ENCODE assay signal across 15 cellular contexts in the genomic region with DNA sequence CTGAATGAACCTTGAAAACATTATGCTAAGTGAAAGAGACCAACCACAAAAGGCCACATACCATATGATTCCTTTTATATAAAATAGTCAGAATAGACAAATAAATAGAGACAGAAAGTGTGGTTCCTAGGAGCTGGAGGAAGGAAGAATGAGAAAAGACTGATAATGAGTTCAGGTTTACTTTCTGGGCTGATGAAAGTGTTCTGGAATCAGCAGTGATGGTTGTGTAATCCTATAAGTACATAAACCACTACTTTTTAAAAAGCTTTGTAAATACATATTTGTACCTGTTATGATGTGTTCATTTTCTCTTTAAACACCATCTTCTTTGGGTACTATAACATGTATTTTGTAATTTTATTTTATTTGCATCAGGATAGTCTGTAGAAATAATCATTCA. TPM values are rescaled to one million over a fixed set of nuclear protein-coding genes. Genes with fewer than 3 reads are reported as not detected.
A peak's percentile ranks its signal among the peaks of the same experiment; 100 is the strongest.
DNase-seq lines count a peak whose midpoint lies in the region; ATAC-seq, FAIRE-seq and TF ChIP-seq lines count a peak whose summit lies in the region.
"Had no signal": no experiment of that assay in that cellular context is flagged by ENCODE, and none has a peak within 500 bp of the region (broad histone marks: within the 10 kb centered on the region; RNA-seq: fewer than 3 reads in every experiment).

No MANE protein-coding gene starts in this region.

- no peak for TF ChIP-seq CTCF in IMR-90 (conservative IDR thresholded peaks at IDR 0.05; ENCODE audit: low read depth, low read length)
- TF ChIP-seq CTCF in kidney (IDR thresholded peaks at IDR 0.05; ENCODE audit: borderline replicate concordance, extremely low read depth, insufficient read depth), result no peak

- no peak overlapping the region for H4K8ac ChIP-seq in IMR-90 (ENCODE audit: low read depth in 2 of 2, low read length in 2 of 2)

- H2BK5ac ChIP-seq in IMR-90 (ENCODE audit: low read depth, low read length, poor library complexity, severe bottlenecking), result no peak overlapping the region

- peak; percentile 33 for FAIRE-seq in kidney (lab: Jason Lieb, UNC)

- no peak overlapping the region for H2BK20ac ChIP-seq in IMR-90 (ENCODE audit: low read depth, low read length)

- dilution Hi-C loops in IMR-90 (cut with HindIII; ENCODE audit: low sequenced_read_pairs, unreplicated experiment), result no loop called here

- CTCF ChIA-PET in IMR-90 (lab: Yijun Ruan, JAX), result no interaction called here

- H3K27ac ChIP-seq in IMR-90 (ENCODE audit: insufficient read depth, low read length), result no peak overlapping the region
- no peak overlapping the region for H3K27ac ChIP-seq in kidney (ENCODE audit: low read depth in 2 of 2, low read length in 2 of 2)

- BruUV-seq in IMR-90 (replicated peaks; lab: Mats Ljungman, UMichigan), result no TSS peak

- H3K18ac ChIP-seq in IMR-90 (ENCODE audit: low read depth, low read length), result no peak overlapping the region

- no peak for ATAC-seq in IMR-90 (ENCODE audit: low read depth)
- ATAC-seq in GM21825 (IDR thresholded peaks at IDR 0.05; ENCODE audit: unreplicated experiment), result no peak

- H3K36me3 ChIP-seq in IMR-90 (ENCODE audit: control insufficient read depth, insufficient read depth, low read length) (no peaks in the 10 kb centered on the region), adipocyte (ENCODE audit: control insufficient read depth, insufficient read depth, low read length, severe bottlenecking) (no peaks in the 10 kb centered on the region), kidney (ENCODE audit: control insufficient read depth in 1 of 2, insufficient read depth in 2 of 2, low read length in 2 of 2) (no peaks in the 10 kb centered on the region)

- H3K9me3 ChIP-seq in IMR-90 (ENCODE audit: control insufficient read depth, insufficient read depth, low read length) (no peaks in the 10 kb centered on the region), adipocyte (ENCODE audit: control insufficient read depth, low read length) (no peaks in the 10 kb centered on the region), kidney (ENCODE audit: control insufficient read depth in 1 of 2, low read length in 2 of 2) (no peaks in the 10 kb centered on the region)
- H3K9me3 ChIP-seq: Caco-2 had no signal

- no peak overlapping the region for H2AFZ ChIP-seq in IMR-90 (replicated peaks; ENCODE audit: low read length, poor library complexity)

- H3K14ac ChIP-seq in IMR-90 (replicated peaks; ENCODE audit: low read depth, low read length), result no peak overlapping the region

- TF ChIP-seq POLR2A in IMR-90 (IDR thresholded peaks at IDR 0.05; ENCODE audit: low read depth, low read length), result no peak

- H4K91ac ChIP-seq in IMR-90 (ENCODE audit: insufficient read depth, low read depth, low read length), result no peak overlapping the region

- H3K9me1 ChIP-seq in IMR-90 (ENCODE audit: insufficient read depth, low read length), result no peaks in the 10 kb centered on the region

- DNase-seq in IMR-90, result no peak
- peak; percentile 48 for DNase-seq in adipocyte (ENCODE audit: low read depth)
- DNase-seq in kidney, result no peak
- no peak for DNase-seq in retina
- DNase-seq in glomerular visceral epithelial cell (ENCODE audit: extremely low spot score), result no peak
- DNase-seq: Caco-2; CD8-positive, alpha-beta memory T cell; DND-41; GF-D8; HCEC 1CT; HFFc6 had no signal

- H3K23ac ChIP-seq in IMR-90 (ENCODE audit: low read depth, low read length), result no peak overlapping the region

- H4K20me1 ChIP-seq in IMR-90 (ENCODE audit: insufficient read depth, low read length), result no peaks in the 10 kb centered on the region

- no peak overlapping the region for H2BK120ac ChIP-seq in IMR-90 (ENCODE audit: low read depth, low read length)

- H2AK5ac ChIP-seq in IMR-90 (ENCODE audit: low read depth, low read length), result no peak overlapping the region

- in situ Hi-C loops in IMR-90 (cut with MboI; ENCODE audit: low sequenced_read_pairs), result no loop called here

- no peak overlapping the region for H3K4me3 ChIP-seq in IMR-90 (ENCODE audit: insufficient read depth, low read depth, low read length)
- no peak overlapping the region for H3K4me3 ChIP-seq in adipocyte (ENCODE audit: low read length)
- no peak overlapping the region for H3K4me3 ChIP-seq in kidney (ENCODE audit: low read length in 2 of 2)

- H2BK15ac ChIP-seq in IMR-90 (ENCODE audit: low read depth, low read length), result no peak overlapping the region

- H2AK9ac ChIP-seq in IMR-90 (replicated peaks; ENCODE audit: low read depth, low read length, poor library complexity), result no peak overlapping the region

- H3K4me1 ChIP-seq in IMR-90 (ENCODE audit: control insufficient read depth, insufficient read depth, low read length) (peaks cover 2% of the 10 kb centered on the region), adipocyte (ENCODE audit: control insufficient read depth, insufficient read depth, low read length) (peaks cover 9% of the 10 kb centered on the region), kidney (ENCODE audit: control insufficient read depth in 1 of 2, insufficient read depth in 1 of 2, low read depth in 1 of 2, low read length in 2 of 2) (no peaks in the 10 kb centered on the region)
- H3K4me1 ChIP-seq: Caco-2 had no signal

- H4K5ac ChIP-seq in IMR-90 (ENCODE audit: low read depth, low read length), result no peak overlapping the region

- H3K4me2 ChIP-seq in IMR-90 (ENCODE audit: low read depth, low read length), result no peak overlapping the region

- no peak overlapping the region for H3K56ac ChIP-seq in IMR-90 (ENCODE audit: extremely low read depth, insufficient read depth, low read length)

- TF ChIP-seq RAD21 in IMR-90 (IDR thresholded peaks at IDR 0.05; ENCODE audit: low read length), result no peak

- POLR2A ChIA-PET in IMR-90 (lab: Charles Lee; ENCODE audit: unreplicated experiment), result no interaction called here

- no peaks in the 10 kb centered on the region for H3K79me1 ChIP-seq in IMR-90 (ENCODE audit: low read depth in 1 of 2, low read length in 2 of 2)

- intact Hi-C loops in IMR-90 (cut with micrococcal nuclease), result loop anchor here (10.0 kb wide), 1 partner anchor 1222 kb away; no protein-coding TSS in a partner anchor
- intact Hi-C loops in kidney (cut with DNase I), result no loop called here

- H3K9ac ChIP-seq in IMR-90 (ENCODE audit: low read depth, low read length) (no peak overlapping the region), adipocyte (ENCODE audit: low read length) (no peak overlapping the region), kidney (ENCODE audit: low read length in 2 of 2) (no peak overlapping the region)

- no peak overlapping the region for H3K4ac ChIP-seq in IMR-90 (ENCODE audit: low read depth, low read length)

- H3K27me3 ChIP-seq in IMR-90 (ENCODE audit: control insufficient read depth, insufficient read depth, low read length) (no peaks in the 10 kb centered on the region; the same call in 1 of the 2 replicates), adipocyte (replicated peaks; ENCODE audit: control insufficient read depth, insufficient read depth, low read length) (peaks cover 6% of the 10 kb centered on the region)

TF ChIP-seq in IMR-90, 13 proteins besides CTCF, POLR2A, EP300 and RAD21:
- TF ChIP-seq MXI1 (IDR thresholded peaks at IDR 0.05; ENCODE audit: borderline replicate concordance, low read depth, low read length), result no peak
- TF ChIP-seq CEBPB (IDR thresholded peaks at IDR 0.05; ENCODE audit: low read depth, low read length), result peak; percentile 72
- TF ChIP-seq MAFK (IDR thresholded peaks at IDR 0.05; ENCODE audit: low read depth, low read length), result no peak

RNA-seq across cellular contexts. Expression of a gene that starts 20.6 kb away (rescaled TPM):
- 5.7 and 5.8 TPM in 2 replicates for total RNA-seq in IMR-90 (2012; rRNA removed)
- 7.3 and 8.7 TPM in 2 replicates for polyA plus RNA-seq in IMR-90 (2012; rRNA removed)
- polyA plus RNA-seq in IMR-90 (2012; cell fraction: cytosol; rRNA removed), result 3.8 and 7.4 TPM in 2 replicates
- 1.8 and 6.8 TPM in 2 replicates for polyA plus RNA-seq in IMR-90 (2012; cell fraction: nucleus; rRNA removed; ENCODE audit: low replicate concordance)
- 7.0 TPM for total RNA-seq in kidney
- polyA plus RNA-seq in kidney (ENCODE audit: insufficient read depth, low read depth, low replicate concordance), result 36.5 TPM

RNA-seq across cellular contexts. Expression of a gene that starts 28.1 kb away (rescaled TPM):
- total RNA-seq in IMR-90 (2012; rRNA removed) (not detected in 2 replicates), kidney (1.4 TPM)
- polyA plus RNA-seq in IMR-90 (2012; rRNA removed) (not detected in 2 replicates), kidney (ENCODE audit: insufficient read depth, low read depth, low replicate concordance) (not detected)
- not detected in 2 replicates for polyA plus RNA-seq in IMR-90 (2012; cell fraction: cytosol; rRNA removed)
- not detected in 2 replicates for polyA plus RNA-seq in IMR-90 (2012; cell fraction: nucleus; rRNA removed; ENCODE audit: low replicate concordance)
- total RNA-seq: A673; Caco-2; CD8-positive, alpha-beta memory T cell; H4; HFFc6 had no signal
- polyA plus RNA-seq: BJ; CD8-positive, alpha-beta memory T cell had no signal
